In the genomic region with DNA sequence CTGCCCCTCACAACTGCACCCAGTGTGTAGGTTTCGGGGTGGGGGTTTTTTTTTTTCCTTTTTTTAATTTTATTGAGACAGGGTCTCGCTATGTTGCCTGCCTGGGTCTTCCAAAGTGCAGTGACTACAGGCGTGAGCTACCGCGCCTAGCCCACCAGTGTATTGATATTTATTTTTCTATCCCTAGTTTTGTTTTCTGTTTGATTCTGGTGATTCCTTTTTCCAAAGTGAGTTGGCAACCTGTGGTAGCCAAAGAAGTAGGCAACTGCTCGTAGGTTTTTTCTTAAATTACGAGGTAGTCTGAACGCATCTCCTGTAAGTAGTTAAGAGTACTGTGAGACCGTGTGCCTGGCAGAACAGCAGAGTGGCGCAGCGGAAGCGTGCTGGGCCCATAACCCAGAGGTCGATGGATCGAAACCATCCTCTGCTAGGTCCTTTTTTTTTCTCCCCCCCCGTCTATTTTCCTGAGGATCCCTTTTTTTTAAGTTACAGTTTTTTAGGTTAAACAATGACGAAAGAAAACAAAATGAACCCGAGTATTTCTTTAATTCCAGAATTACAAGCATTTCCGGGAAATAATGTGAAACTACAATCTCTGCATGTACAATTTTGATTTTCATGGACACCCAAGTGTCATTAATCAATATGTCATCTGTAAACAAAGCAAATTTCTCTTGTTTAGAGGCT, we compare ENCODE assay signal across 1 cellular context.
TF ChIP-seq lines count a peak whose summit lies in the region.

No MANE protein-coding gene starts in this region.

TF ChIP-seq in HEK293, 187 proteins besides CTCF, POLR2A, EP300 and RAD21 (continued from another document):
- TF ChIP-seq ZNF558 (tag by site-specific recombination; IDR thresholded peaks at IDR 0.05) (peak; percentile 67; the same call in 1 of the 2 replicates), SP2 (tag by site-specific recombination; IDR thresholded peaks at IDR 0.05) (no peak), ZNF658 (tag by site-specific recombination; IDR thresholded peaks at IDR 0.05) (no peak), SP3 (tag by site-specific recombination; IDR thresholded peaks at IDR 0.05) (0 out of 2 replicates have a peak, but pooled peaks have one; percentile 17), ZEB2 (tag by site-specific recombination; IDR thresholded peaks at IDR 0.05) (peak; percentile 29; the same call in 1 of the 2 replicates), ZNF169 (tag by site-specific recombination; IDR thresholded peaks at IDR 0.05) (no peak), ZNF24 (tag by site-specific recombination; IDR thresholded peaks at IDR 0.05) (peak; percentile 71), ZNF610 (tag by site-specific recombination; IDR thresholded peaks at IDR 0.05; ENCODE audit: borderline replicate concordance) (no peak), ZNF670 (tag by site-specific recombination; IDR thresholded peaks at IDR 0.05; ENCODE audit: low read depth) (no peak), ZNF664 (tag by site-specific recombination; IDR thresholded peaks at IDR 0.05) (0 out of 2 replicates have a peak, but pooled peaks have one; percentile 45), ZXDB (tag by site-specific recombination; IDR thresholded peaks at IDR 0.05) (peak; percentile 58), SCRT2 (tag by site-specific recombination; IDR thresholded peaks at IDR 0.05) (no peak), ZNF394 (tag by site-specific recombination; IDR thresholded peaks at IDR 0.05; ENCODE audit: borderline replicate concordance) (peak; percentile 51; the same call in 1 of the 2 replicates), ZNF585B (tag by site-specific recombination; IDR thresholded peaks at IDR 0.05) (no peak), KLF10 (tag by site-specific recombination; IDR thresholded peaks at IDR 0.05) (peak; percentile 68; the same call in 1 of the 2 replicates), ZNF10 (tag by site-specific recombination; IDR thresholded peaks at IDR 0.05) (0 out of 2 replicates have a peak, but pooled peaks have one; percentile 12), ZNF544 (tag by site-specific recombination; IDR thresholded peaks at IDR 0.05) (no peak), ZNF629 (tag by site-specific recombination; IDR thresholded peaks at IDR 0.05) (peak; percentile 23; the same call in 1 of the 2 replicates), GFI1B (tag by site-specific recombination; IDR thresholded peaks at IDR 0.05) (peak; percentile 52; the same call in 1 of the 2 replicates), ZNF777 (tag by site-specific recombination; IDR thresholded peaks at IDR 0.05; ENCODE audit: borderline replicate concordance) (no peak), SP7 (tag by site-specific recombination; IDR thresholded peaks at IDR 0.05) (peak; percentile 47), ZNF391 (tag by site-specific recombination; IDR thresholded peaks at IDR 0.05; ENCODE audit: borderline replicate concordance, low read depth) (peak; percentile 73; the same call in 1 of the 2 replicates), ZNF2 (tag by site-specific recombination; IDR thresholded peaks at IDR 0.05) (peak; percentile 52; the same call in 1 of the 2 replicates), ZNF571 (tag by site-specific recombination; IDR thresholded peaks at IDR 0.05) (no peak), KLF8 (tag by site-specific recombination; IDR thresholded peaks at IDR 0.05) (0 out of 2 replicates have a peak, but pooled peaks have one; percentile 48), ZNF600 (tag by site-specific recombination; IDR thresholded peaks at IDR 0.05) (peak; percentile 84), ZNF660 (tag by site-specific recombination; IDR thresholded peaks at IDR 0.05) (peak; percentile 91), ZFP69B (tag by site-specific recombination; IDR thresholded peaks at IDR 0.05) (peak; percentile 88), GLIS1 (tag by site-specific recombination; IDR thresholded peaks at IDR 0.05) (no peak), ZBTB21 (tag by site-specific recombination; IDR thresholded peaks at IDR 0.05) (peak; percentile 62; the same call in 1 of the 2 replicates), ZBTB8A (tag by site-specific recombination; IDR thresholded peaks at IDR 0.05) (peak; percentile 32; the same call in 1 of the 2 replicates), ZNF184 (tag by site-specific recombination; IDR thresholded peaks at IDR 0.05) (peak; percentile 23; the same call in 1 of the 2 replicates)
- TF ChIP-seq, protein P1, sequence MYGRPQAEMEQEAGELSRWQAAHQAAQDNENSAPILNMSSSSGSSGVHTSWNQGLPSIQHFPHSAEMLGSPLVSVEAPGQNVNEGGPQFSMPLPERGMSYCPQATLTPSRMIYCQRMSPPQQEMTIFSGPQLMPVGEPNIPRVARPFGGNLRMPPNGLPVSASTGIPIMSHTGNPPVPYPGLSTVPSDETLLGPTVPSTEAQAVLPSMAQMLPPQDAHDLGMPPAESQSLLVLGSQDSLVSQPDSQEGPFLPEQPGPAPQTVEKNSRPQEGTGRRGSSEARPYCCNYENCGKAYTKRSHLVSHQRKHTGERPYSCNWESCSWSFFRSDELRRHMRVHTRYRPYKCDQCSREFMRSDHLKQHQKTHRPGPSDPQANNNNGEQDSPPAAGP (tag by site-specific recombination; IDR thresholded peaks at IDR 0.05), result peak; percentile 43; the same call in 1 of the 2 replicates
- TF ChIP-seq, protein P2, sequence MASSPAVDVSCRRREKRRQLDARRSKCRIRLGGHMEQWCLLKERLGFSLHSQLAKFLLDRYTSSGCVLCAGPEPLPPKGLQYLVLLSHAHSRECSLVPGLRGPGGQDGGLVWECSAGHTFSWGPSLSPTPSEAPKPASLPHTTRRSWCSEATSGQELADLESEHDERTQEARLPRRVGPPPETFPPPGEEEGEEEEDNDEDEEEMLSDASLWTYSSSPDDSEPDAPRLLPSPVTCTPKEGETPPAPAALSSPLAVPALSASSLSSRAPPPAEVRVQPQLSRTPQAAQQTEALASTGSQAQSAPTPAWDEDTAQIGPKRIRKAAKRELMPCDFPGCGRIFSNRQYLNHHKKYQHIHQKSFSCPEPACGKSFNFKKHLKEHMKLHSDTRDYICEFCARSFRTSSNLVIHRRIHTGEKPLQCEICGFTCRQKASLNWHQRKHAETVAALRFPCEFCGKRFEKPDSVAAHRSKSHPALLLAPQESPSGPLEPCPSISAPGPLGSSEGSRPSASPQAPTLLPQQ (tag by site-specific recombination; IDR thresholded peaks at IDR 0.05), result peak; percentile 79
- TF ChIP-seq, protein P3, sequence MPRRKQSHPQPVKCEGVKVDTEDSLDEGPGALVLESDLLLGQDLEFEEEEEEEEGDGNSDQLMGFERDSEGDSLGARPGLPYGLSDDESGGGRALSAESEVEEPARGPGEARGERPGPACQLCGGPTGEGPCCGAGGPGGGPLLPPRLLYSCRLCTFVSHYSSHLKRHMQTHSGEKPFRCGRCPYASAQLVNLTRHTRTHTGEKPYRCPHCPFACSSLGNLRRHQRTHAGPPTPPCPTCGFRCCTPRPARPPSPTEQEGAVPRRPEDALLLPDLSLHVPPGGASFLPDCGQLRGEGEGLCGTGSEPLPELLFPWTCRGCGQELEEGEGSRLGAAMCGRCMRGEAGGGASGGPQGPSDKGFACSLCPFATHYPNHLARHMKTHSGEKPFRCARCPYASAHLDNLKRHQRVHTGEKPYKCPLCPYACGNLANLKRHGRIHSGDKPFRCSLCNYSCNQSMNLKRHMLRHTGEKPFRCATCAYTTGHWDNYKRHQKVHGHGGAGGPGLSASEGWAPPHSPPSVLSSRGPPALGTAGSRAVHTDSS (tag by site-specific recombination; IDR thresholded peaks at IDR 0.05), result no peak
- TF ChIP-seq, protein P4, sequence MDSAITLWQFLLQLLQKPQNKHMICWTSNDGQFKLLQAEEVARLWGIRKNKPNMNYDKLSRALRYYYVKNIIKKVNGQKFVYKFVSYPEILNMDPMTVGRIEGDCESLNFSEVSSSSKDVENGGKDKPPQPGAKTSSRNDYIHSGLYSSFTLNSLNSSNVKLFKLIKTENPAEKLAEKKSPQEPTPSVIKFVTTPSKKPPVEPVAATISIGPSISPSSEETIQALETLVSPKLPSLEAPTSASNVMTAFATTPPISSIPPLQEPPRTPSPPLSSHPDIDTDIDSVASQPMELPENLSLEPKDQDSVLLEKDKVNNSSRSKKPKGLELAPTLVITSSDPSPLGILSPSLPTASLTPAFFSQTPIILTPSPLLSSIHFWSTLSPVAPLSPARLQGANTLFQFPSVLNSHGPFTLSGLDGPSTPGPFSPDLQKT (IDR thresholded peaks at IDR 0.05; ENCODE audit: borderline replicate concordance, low read depth, low read length), result no peak
- TF ChIP-seq, protein P5, sequence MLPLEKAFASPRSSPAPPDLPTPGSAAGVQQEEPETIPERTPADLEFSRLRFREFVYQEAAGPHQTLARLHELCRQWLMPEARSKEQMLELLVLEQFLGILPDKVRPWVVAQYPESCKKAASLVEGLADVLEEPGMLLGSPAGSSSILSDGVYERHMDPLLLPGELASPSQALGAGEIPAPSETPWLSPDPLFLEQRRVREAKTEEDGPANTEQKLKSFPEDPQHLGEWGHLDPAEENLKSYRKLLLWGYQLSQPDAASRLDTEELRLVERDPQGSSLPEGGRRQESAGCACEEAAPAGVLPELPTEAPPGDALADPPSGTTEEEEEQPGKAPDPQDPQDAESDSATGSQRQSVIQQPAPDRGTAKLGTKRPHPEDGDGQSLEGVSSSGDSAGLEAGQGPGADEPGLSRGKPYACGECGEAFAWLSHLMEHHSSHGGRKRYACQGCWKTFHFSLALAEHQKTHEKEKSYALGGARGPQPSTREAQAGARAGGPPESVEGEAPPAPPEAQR (tag by site-specific recombination; IDR thresholded peaks at IDR 0.05), result 0 out of 2 replicates have a peak, but pooled peaks have one; percentile 16
- TF ChIP-seq, protein P6, sequence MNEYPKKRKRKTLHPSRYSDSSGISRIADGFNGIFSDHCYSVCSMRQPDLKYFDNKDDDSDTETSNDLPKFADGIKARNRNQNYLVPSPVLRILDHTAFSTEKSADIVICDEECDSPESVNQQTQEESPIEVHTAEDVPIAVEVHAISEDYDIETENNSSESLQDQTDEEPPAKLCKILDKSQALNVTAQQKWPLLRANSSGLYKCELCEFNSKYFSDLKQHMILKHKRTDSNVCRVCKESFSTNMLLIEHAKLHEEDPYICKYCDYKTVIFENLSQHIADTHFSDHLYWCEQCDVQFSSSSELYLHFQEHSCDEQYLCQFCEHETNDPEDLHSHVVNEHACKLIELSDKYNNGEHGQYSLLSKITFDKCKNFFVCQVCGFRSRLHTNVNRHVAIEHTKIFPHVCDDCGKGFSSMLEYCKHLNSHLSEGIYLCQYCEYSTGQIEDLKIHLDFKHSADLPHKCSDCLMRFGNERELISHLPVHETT (tag by site-specific recombination; IDR thresholded peaks at IDR 0.05), result peak; percentile 46; the same call in 1 of the 2 replicates
- TF ChIP-seq, protein P7, sequence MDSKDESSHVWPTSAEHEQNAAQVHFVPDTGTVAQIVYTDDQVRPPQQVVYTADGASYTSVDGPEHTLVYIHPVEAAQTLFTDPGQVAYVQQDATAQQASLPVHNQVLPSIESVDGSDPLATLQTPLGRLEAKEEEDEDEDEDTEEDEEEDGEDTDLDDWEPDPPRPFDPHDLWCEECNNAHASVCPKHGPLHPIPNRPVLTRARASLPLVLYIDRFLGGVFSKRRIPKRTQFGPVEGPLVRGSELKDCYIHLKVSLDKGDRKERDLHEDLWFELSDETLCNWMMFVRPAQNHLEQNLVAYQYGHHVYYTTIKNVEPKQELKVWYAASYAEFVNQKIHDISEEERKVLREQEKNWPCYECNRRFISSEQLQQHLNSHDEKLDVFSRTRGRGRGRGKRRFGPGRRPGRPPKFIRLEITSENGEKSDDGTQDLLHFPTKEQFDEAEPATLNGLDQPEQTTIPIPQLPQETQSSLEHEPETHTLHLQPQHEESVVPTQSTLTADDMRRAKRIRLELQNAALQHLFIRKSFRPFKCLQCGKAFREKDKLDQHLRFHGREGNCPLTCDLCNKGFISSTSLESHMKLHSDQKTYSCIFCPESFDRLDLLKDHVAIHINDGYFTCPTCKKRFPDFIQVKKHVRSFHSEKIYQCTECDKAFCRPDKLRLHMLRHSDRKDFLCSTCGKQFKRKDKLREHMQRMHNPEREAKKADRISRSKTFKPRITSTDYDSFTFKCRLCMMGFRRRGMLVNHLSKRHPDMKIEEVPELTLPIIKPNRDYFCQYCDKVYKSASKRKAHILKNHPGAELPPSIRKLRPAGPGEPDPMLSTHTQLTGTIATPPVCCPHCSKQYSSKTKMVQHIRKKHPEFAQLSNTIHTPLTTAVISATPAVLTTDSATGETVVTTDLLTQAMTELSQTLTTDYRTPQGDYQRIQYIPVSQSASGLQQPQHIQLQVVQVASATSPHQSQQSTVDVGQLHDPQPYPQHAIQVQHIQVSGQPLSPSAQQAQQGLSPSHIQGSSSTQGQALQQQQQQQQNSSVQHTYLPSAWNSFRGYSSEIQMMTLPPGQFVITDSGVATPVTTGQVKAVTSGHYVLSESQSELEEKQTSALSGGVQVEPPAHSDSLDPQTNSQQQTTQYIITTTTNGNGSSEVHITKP (tag by site-specific recombination; IDR thresholded peaks at IDR 0.05), result peak; percentile 33
- TF ChIP-seq, protein P8, sequence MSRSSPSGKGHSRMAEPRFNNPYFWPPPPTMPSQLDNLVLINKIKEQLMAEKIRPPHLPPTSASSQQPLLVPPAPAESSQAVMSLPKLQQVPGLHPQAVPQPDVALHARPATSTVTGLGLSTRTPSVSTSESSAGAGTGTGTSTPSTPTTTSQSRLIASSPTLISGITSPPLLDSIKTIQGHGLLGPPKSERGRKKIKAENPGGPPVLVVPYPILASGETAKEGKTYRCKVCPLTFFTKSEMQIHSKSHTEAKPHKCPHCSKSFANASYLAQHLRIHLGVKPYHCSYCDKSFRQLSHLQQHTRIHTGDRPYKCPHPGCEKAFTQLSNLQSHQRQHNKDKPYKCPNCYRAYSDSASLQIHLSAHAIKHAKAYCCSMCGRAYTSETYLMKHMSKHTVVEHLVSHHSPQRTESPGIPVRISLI (tag by site-specific recombination; IDR thresholded peaks at IDR 0.05), result peak; percentile 95
- TF ChIP-seq, protein P9, sequence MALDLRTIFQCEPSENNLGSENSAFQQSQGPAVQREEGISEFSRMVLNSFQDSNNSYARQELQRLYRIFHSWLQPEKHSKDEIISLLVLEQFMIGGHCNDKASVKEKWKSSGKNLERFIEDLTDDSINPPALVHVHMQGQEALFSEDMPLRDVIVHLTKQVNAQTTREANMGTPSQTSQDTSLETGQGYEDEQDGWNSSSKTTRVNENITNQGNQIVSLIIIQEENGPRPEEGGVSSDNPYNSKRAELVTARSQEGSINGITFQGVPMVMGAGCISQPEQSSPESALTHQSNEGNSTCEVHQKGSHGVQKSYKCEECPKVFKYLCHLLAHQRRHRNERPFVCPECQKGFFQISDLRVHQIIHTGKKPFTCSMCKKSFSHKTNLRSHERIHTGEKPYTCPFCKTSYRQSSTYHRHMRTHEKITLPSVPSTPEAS (tag by site-specific recombination; IDR thresholded peaks at IDR 0.05), result 0 out of 2 replicates have a peak, but pooled peaks have one; percentile 14
- TF ChIP-seq, protein P10, sequence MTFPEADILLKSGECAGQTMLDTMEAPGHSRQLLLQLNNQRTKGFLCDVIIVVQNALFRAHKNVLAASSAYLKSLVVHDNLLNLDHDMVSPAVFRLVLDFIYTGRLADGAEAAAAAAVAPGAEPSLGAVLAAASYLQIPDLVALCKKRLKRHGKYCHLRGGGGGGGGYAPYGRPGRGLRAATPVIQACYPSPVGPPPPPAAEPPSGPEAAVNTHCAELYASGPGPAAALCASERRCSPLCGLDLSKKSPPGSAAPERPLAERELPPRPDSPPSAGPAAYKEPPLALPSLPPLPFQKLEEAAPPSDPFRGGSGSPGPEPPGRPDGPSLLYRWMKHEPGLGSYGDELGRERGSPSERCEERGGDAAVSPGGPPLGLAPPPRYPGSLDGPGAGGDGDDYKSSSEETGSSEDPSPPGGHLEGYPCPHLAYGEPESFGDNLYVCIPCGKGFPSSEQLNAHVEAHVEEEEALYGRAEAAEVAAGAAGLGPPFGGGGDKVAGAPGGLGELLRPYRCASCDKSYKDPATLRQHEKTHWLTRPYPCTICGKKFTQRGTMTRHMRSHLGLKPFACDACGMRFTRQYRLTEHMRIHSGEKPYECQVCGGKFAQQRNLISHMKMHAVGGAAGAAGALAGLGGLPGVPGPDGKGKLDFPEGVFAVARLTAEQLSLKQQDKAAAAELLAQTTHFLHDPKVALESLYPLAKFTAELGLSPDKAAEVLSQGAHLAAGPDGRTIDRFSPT (tag by site-specific recombination; IDR thresholded peaks at IDR 0.05), result 0 out of 2 replicates have a peak, but pooled peaks have one; percentile 15
